In genomic region chr1:201728731-201729130, GRCh38 we compare ENCODE assay signal across 18 cellular contexts.
DNase-seq lines count a peak whose midpoint lies in the region; ATAC-seq and TF ChIP-seq lines count a peak whose summit lies in the region.
"Had no signal": no experiment of that assay in that cellular context is flagged by ENCODE, and none has a peak within 500 bp of the region (broad histone marks: within the 10 kb centered on the region; RNA-seq: fewer than 3 reads in every experiment).

No MANE protein-coding gene starts in this region.

- H3K9me3 ChIP-seq in osteoblast (ENCODE audit: low read depth, low read length) = no peaks in the 10 kb centered on the region
- H3K9me3 ChIP-seq: MG63, SK-N-SH had no signal

- no peaks in the 10 kb centered on the region for H3K27me3 Mint-ChIP-seq in WTC11 (ENCODE audit: low read depth)

- H3K4me2 ChIP-seq in osteoblast (ENCODE audit: insufficient read depth, low read length) = no peak overlapping the region
- H3K4me2 ChIP-seq: KMS-11, SK-N-SH had no signal

- POLR2A ChIA-PET in WTC11 (lab: Charles Lee) = interaction anchor here (0.6 kb wide), 1 partner anchor 265 kb away, joined by 4 read pairs; no protein-coding TSS in a partner anchor

- H3K4me3 Mint-ChIP-seq in WTC11 = no peak overlapping the region

- ATAC-seq in WTC11 = peak; percentile 70
- no peak for ATAC-seq in HG03139 (IDR thresholded peaks at IDR 0.05; ENCODE audit: unreplicated experiment)
- ATAC-seq in activated CD4-positive, CD25-positive, alpha-beta regulatory T cell treated with anti-CD3 and anti-CD28 coated beads, Interleukin-2, amount 50 U/mL, for 24 hours = no peak
- ATAC-seq: Panc1, Right ventricle myocardium inferior had no signal

- H3K27ac Mint-ChIP-seq in WTC11 = no peak overlapping the region

- H3K36me3 Mint-ChIP-seq in WTC11 = no peaks in the 10 kb centered on the region

- no peaks in the 10 kb centered on the region for H3K9me3 Mint-ChIP-seq in WTC11

- H3K4me3 ChIP-seq in H7 (ENCODE audit: insufficient read depth, low read depth, low read length) = no peak overlapping the region
- H3K4me3 ChIP-seq in osteoblast (ENCODE audit: insufficient read depth, low read length) = no peak overlapping the region
- H3K4me3 ChIP-seq: MG63 had no signal

- H3K27ac ChIP-seq in osteoblast (ENCODE audit: low read depth, low read length) = no peak overlapping the region
- H3K27ac ChIP-seq: C4-2B, HL-60, KMS-11 had no signal

- peaks cover 89% of the 10 kb centered on the region for H3K79me2 ChIP-seq in osteoblast (ENCODE audit: insufficient read depth, low read length)

- TF ChIP-seq CTCF in WTC11 (IDR thresholded peaks at IDR 0.05) = no peak
- TF ChIP-seq CTCF in osteoblast (IDR thresholded peaks at IDR 0.05; ENCODE audit: extremely low read depth, low read depth, low read length) = no peak

- H2AFZ ChIP-seq in osteoblast (ENCODE audit: low read length) = no peak overlapping the region

- DNase-seq in NCI-H82 (lab: John Stamatoyannopoulos, UW) (peak; percentile 30), NCI-H82 treated with DMSO at 0.1 percent for 48 hours (lab: John Stamatoyannopoulos, UW; ENCODE audit: unreplicated experiment) (no peak), H7 (peak; percentile 46), WTC11 (ENCODE audit: low spot score) (no peak), mesenteric fat pad (ENCODE audit: low spot score) (peak; percentile 8), osteoblast (ENCODE audit: insufficient read length, low spot score, missing footprints) (no peak)
- DNase-seq: DMS79 treated with DMSO at 0.1 percent for 48 hours, MG63, NCI-H187 treated with DMSO at 0.1 percent for 48 hours, NCI-H524 treated with DMSO at 0.1 percent for 48 hours, SK-N-SH had no signal

- H3K27me3 ChIP-seq in H7 (ENCODE audit: control insufficient read depth, insufficient read depth, low read length) (no peaks in the 10 kb centered on the region), osteoblast (ENCODE audit: insufficient read depth, low read length) (no peaks in the 10 kb centered on the region)
- H3K27me3 ChIP-seq: MG63 had no signal

- H3K36me3 ChIP-seq in H7 (replicated peaks; ENCODE audit: control insufficient read depth, insufficient read depth, low read length) (no peaks in the 10 kb centered on the region), osteoblast (ENCODE audit: insufficient read depth, low read length) (peaks cover 14% of the 10 kb centered on the region)

- CTCF ChIA-PET in WTC11 (lab: Charles Lee) = interaction anchor here (1.0 to 1.9 kb wide), 4 partner anchors 12 to 66 kb away, joined by 4 to 6 read pairs (median 5); no protein-coding TSS in a partner anchor

- H4K20me1 ChIP-seq in osteoblast (ENCODE audit: insufficient read depth, low read length) = peaks cover 37% of the 10 kb centered on the region

- peaks cover 38% of the 10 kb centered on the region for H3K4me1 ChIP-seq in osteoblast (ENCODE audit: insufficient read depth, low read length)

- peaks cover 15% of the 10 kb centered on the region for H3K4me1 Mint-ChIP-seq in WTC11

TF ChIP-seq in WTC11, 78 proteins besides CTCF, POLR2A, EP300 and RAD21:
- TF ChIP-seq NFYB (CRISPR knock-in tag; conservative IDR thresholded peaks at IDR 0.05; ENCODE audit: low read depth) (no peak), OVOL2 (CRISPR knock-in tag; IDR thresholded peaks at IDR 0.05; ENCODE audit: borderline replicate concordance) (no peak), RORB (CRISPR knock-in tag; IDR thresholded peaks at IDR 0.05) (no peak), FOXJ3 (CRISPR knock-in tag; IDR thresholded peaks at IDR 0.05; ENCODE audit: borderline replicate concordance) (no peak), ELF4 (CRISPR knock-in tag; IDR thresholded peaks at IDR 0.05; ENCODE audit: low read depth) (no peak)
- TF ChIP-seq, protein P1, sequence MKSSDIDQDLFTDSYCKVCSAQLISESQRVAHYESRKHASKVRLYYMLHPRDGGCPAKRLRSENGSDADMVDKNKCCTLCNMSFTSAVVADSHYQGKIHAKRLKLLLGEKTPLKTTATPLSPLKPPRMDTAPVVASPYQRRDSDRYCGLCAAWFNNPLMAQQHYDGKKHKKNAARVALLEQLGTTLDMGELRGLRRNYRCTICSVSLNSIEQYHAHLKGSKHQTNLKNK (CRISPR knock-in tag; IDR thresholded peaks at IDR 0.05) = no peak
TF ChIP-seq in WTC11: peak in this region for 0.

Comparison
In these comparisons a context has a peak if more than half of its experiments do, and no peak if none do; other contexts are left out.
1. DNase-seq: peak in NCI-H82 (single experiment), H7 (single experiment) and mesenteric fat pad (single experiment); none in NCI-H82 treated with DMSO at 0.1 percent for 48 hours (single experiment), WTC11 (single experiment) and osteoblast (single experiment).